24 cellular contexts compared by ENCODE assay signal in genomic region chr5:175683921-175684320, GRCh38. TPM values are rescaled to one million over a fixed set of nuclear protein-coding genes. Genes with fewer than 3 reads are reported as not detected.
DNase-seq lines count a peak whose midpoint lies in the region; ATAC-seq, FAIRE-seq and TF ChIP-seq lines count a peak whose summit lies in the region.
"Had no signal": no experiment of that assay in that cellular context is flagged by ENCODE, and none has a peak within 500 bp of the region (broad histone marks: within the 10 kb centered on the region; RNA-seq: fewer than 3 reads in every experiment).

No MANE protein-coding gene starts in this region.

- no peak for FAIRE-seq in kidney (lab: Jason Lieb, UNC)
- FAIRE-seq: GM12878, HTR-8/SVneo had no signal

- no peak for ATAC-seq in RWPE2 (ENCODE audit: low read depth)
- ATAC-seq: CD8-positive, alpha-beta T cell; GM12878; SK-N-SH treated with all-trans-retinoic acid at 6 μM for 48 hours had no signal

- POLR2A ChIA-PET in activated CD4-positive, alpha-beta memory T cell treated with anti-CD3 and anti-CD28 coated beads, Interleukin-2, amount 10 ng/mL, durations not matched to agents 7 days and 5 days (lab: Charles Lee): no interaction called here

- DNase-seq in RWPE2 (ENCODE audit: low spot score) (peak; percentile 49), kidney (peak; percentile 48), ACHN (no peak), NCI-H748 (lab: John Stamatoyannopoulos, UW; ENCODE audit: unreplicated experiment) (no peak)
- no peak for DNase-seq in activated CD4-positive, alpha-beta memory T cell treated with anti-CD3 and anti-CD28 coated beads, Interleukin-2, amount 10 ng/mL, durations not matched to agents 7 days and 5 days
- DNase-seq: CD8-positive, alpha-beta T cell; DND-41; GOT3; NCI-H1092 treated with DMSO at 0.1 percent for 48 hours; NCI-H146; NCI-H2029; NCI-H2227 treated with DMSO at 0.1 percent for 48 hours; NCI-H510A; NCI-H748 treated with DMSO at 0.1 percent for 48 hours; PC-9; RPMI8226 had no signal

- H3K36me3 Mint-ChIP-seq in activated CD4-positive, alpha-beta memory T cell treated with anti-CD3 and anti-CD28 coated beads, Interleukin-2, amount 10 ng/mL, durations not matched to agents 7 days and 5 days (ENCODE audit: low read depth): peaks cover 18% of the 10 kb centered on the region

- H3K4me1 Mint-ChIP-seq in activated CD4-positive, alpha-beta memory T cell treated with anti-CD3 and anti-CD28 coated beads, Interleukin-2, amount 10 ng/mL, durations not matched to agents 7 days and 5 days: no peaks in the 10 kb centered on the region

- peak overlapping the region in 3 of 11 experiments; percentile 36 to 94 (median 47); a peak in 5 of 22 replicates for H3K27ac ChIP-seq in BLaER1 treated with 17β-estradiol and CSF1 and Interleukin-3, amounts not matched to agents 10 nM and 100 nM
- H3K27ac ChIP-seq in RWPE2 (ENCODE audit: poor library complexity, severe bottlenecking) (no peak overlapping the region), kidney (ENCODE audit: low read depth in 2 of 2, low read length in 2 of 2) (no peak overlapping the region), temporal lobe (ENCODE audit: low read depth, low read length) (peak overlapping the region; percentile 50)
- H3K27ac ChIP-seq: KMS-11, PC-9 had no signal

- H4K20me1 ChIP-seq in BLaER1 treated with 17β-estradiol and CSF1 and Interleukin-3, amounts not matched to agents 10 nM and 100 nM: peaks cover 14 to 50% (median 35%) of the 10 kb centered on the region in 11 experiments; a peak in 20 of 22 replicates

- intact Hi-C loops in kidney (cut with DNase I): no loop called here

- H3K36me3 ChIP-seq in BLaER1 treated with 17β-estradiol and CSF1 and Interleukin-3, amounts not matched to agents 10 nM and 100 nM: peaks cover 34 to 76% (median 62%) of the 10 kb centered on the region in 11 experiments
- H3K36me3 ChIP-seq in RWPE2 (ENCODE audit: low read depth): no peaks in the 10 kb centered on the region
- H3K36me3 ChIP-seq in kidney (ENCODE audit: control insufficient read depth in 1 of 2, insufficient read depth in 2 of 2, low read length in 2 of 2): no peaks in the 10 kb centered on the region

- H3K9ac ChIP-seq in BLaER1 treated with 17β-estradiol and CSF1 and Interleukin-3, amounts not matched to agents 10 nM and 100 nM: no peak overlapping the region
- no peak overlapping the region for H3K9ac ChIP-seq in kidney (ENCODE audit: low read length in 2 of 2)
- H3K9ac ChIP-seq: KMS-11 had no signal

- H3K9me3 ChIP-seq in BLaER1 treated with 17β-estradiol and CSF1 and Interleukin-3, amounts not matched to agents 10 nM and 100 nM (replicated peaks in 1 of 11): no peaks in the 10 kb centered on the region
- H3K9me3 ChIP-seq in RWPE2 (ENCODE audit: severe bottlenecking): no peaks in the 10 kb centered on the region
- H3K9me3 ChIP-seq in kidney (ENCODE audit: control insufficient read depth in 1 of 2, low read length in 2 of 2): no peaks in the 10 kb centered on the region

- no peak overlapping the region for H3K4me3 ChIP-seq in BLaER1 treated with 17β-estradiol and CSF1 and Interleukin-3, amounts not matched to agents 10 nM and 100 nM
- H3K4me3 ChIP-seq in RWPE2 (ENCODE audit: severe bottlenecking) (no peak overlapping the region), kidney (ENCODE audit: low read length in 2 of 2) (no peak overlapping the region)
- H3K4me3 ChIP-seq: GM12878, PC-9 had no signal

- CTCF ChIA-PET in activated CD4-positive, alpha-beta memory T cell treated with anti-CD3 and anti-CD28 coated beads, Interleukin-2, amount 10 ng/mL, durations not matched to agents 7 days and 5 days (lab: Charles Lee): interaction anchor here (0.6 to 0.9 kb wide), 3 partner anchors 13 to 150 kb away, joined by 3 read pairs; no protein-coding TSS in a partner anchor

- H3K27me3 ChIP-seq in BLaER1 treated with 17β-estradiol and CSF1 and Interleukin-3, amounts not matched to agents 10 nM and 100 nM: no peaks in the 10 kb centered on the region
- H3K27me3 ChIP-seq in RWPE2 (ENCODE audit: insufficient read depth, poor library complexity, severe bottlenecking): peaks cover 47% of the 10 kb centered on the region

- no peak for TF ChIP-seq CTCF in RWPE2 (IDR thresholded peaks at IDR 0.05; ENCODE audit: poor library complexity, severe bottlenecking)
- TF ChIP-seq CTCF in kidney (IDR thresholded peaks at IDR 0.05; ENCODE audit: borderline replicate concordance, extremely low read depth, insufficient read depth): no peak

- no peak overlapping the region for H3K27ac Mint-ChIP-seq in activated CD4-positive, alpha-beta memory T cell treated with anti-CD3 and anti-CD28 coated beads, Interleukin-2, amount 10 ng/mL, durations not matched to agents 7 days and 5 days
- H3K27ac Mint-ChIP-seq: CD8-positive, alpha-beta T cell had no signal

- no peaks in the 10 kb centered on the region for H3K27me3 Mint-ChIP-seq in activated CD4-positive, alpha-beta memory T cell treated with anti-CD3 and anti-CD28 coated beads, Interleukin-2, amount 10 ng/mL, durations not matched to agents 7 days and 5 days

- no peak overlapping the region for H3K4me3 Mint-ChIP-seq in activated CD4-positive, alpha-beta memory T cell treated with anti-CD3 and anti-CD28 coated beads, Interleukin-2, amount 10 ng/mL, durations not matched to agents 7 days and 5 days
- H3K4me3 Mint-ChIP-seq: CD8-positive, alpha-beta T cell had no signal

- H3K4me2 ChIP-seq in BLaER1 treated with 17β-estradiol and CSF1 and Interleukin-3, amounts not matched to agents 10 nM and 100 nM: peak overlapping the region; percentile 41 to 97 (median 59)
- H3K4me2 ChIP-seq: KMS-11, PC-9 had no signal

- no peaks in the 10 kb centered on the region for H3K9me3 Mint-ChIP-seq in activated CD4-positive, alpha-beta memory T cell treated with anti-CD3 and anti-CD28 coated beads, Interleukin-2, amount 10 ng/mL, durations not matched to agents 7 days and 5 days
- H3K9me3 Mint-ChIP-seq: CD8-positive, alpha-beta T cell had no signal

- in situ Hi-C loops in ACHN (cut with HindIII; ENCODE audit: low pct_ligation_motif_present, low pct_unique_long_range_greater_than_20kb, low sequenced_read_pairs): no loop called here

- H3K4me1 ChIP-seq in BLaER1 treated with 17β-estradiol and CSF1 and Interleukin-3, amounts not matched to agents 10 nM and 100 nM: peaks cover 63 to 100% (median 90%) of the 10 kb centered on the region in 10 experiments
- H3K4me1 ChIP-seq in RWPE2 (ENCODE audit: insufficient read depth, poor library complexity, severe bottlenecking) (no peaks in the 10 kb centered on the region), kidney (ENCODE audit: control insufficient read depth in 1 of 2, insufficient read depth in 1 of 2, low read depth in 1 of 2, low read length in 2 of 2) (peaks cover 5 to 6% of the 10 kb centered on the region in 2 donors)

RNA-seq across cellular contexts. Expression of gene HRH2, which starts 26.1 kb away (rescaled TPM):
- total RNA-seq in kidney (10.6 TPM), temporal lobe (3.0 TPM)
- 1.9 TPM for polyA plus RNA-seq in kidney (ENCODE audit: insufficient read depth, low read depth, low replicate concordance)
- total RNA-seq in activated CD4-positive, alpha-beta memory T cell treated with anti-CD3 and anti-CD28 coated beads, Interleukin-2, amount 10 ng/mL, durations not matched to agents 7 days and 5 days: 10 to 100 TPM; 13.4 to 13.7 TPM
- total RNA-seq: A673, PC-9 had no signal
- polyA plus RNA-seq: BJ had no signal

Comparison
In these comparisons a context has a peak if more than half of its experiments do, and no peak if none do; other contexts are left out.
1. DNase-seq: peak in RWPE2 (single experiment) and kidney (single experiment); none in activated CD4-positive, alpha-beta memory T cell treated with anti-CD3 and anti-CD28 coated beads, Interleukin-2, amount 10 ng/mL, durations not matched to agents 7 days and 5 days (single experiment), ACHN (single experiment) and NCI-H748 (single experiment).